In the genomic region with DNA sequence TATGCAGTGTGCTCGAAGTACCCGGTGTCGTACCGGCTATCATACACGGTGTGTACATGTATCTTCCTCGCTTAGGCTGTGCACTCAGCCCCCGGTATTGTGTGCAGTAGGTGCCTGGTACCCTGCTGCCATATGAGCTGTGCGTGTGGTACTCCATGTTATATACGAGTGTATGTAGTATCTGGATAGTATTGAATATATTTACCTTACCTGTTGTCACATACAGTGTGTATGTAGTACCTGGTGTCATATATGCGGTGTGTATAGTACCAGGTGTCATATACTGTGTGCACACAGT, we compare ENCODE assay signal across 8 cellular contexts. TPM values are rescaled to one million over a fixed set of nuclear protein-coding genes. Genes with fewer than 3 reads are reported as not detected.
DNase-seq lines count a peak whose midpoint lies in the region; ATAC-seq and TF ChIP-seq lines count a peak whose summit lies in the region.

No MANE protein-coding gene starts in this region.

- peak overlapping the region; percentile 75 to 99 (median 95) for H3K4me2 ChIP-seq in BLaER1 treated with 17β-estradiol and CSF1 and Interleukin-3, amounts not matched to agents 10 nM and 100 nM
- H3K4me2 ChIP-seq in H9 (ENCODE audit: insufficient read depth, insufficient read length, low read length): peak overlapping the region; percentile 88

- H3K36me3 ChIP-seq in BLaER1 treated with 17β-estradiol and CSF1 and Interleukin-3, amounts not matched to agents 10 nM and 100 nM: no peaks in the 10 kb centered on the region
- H3K36me3 ChIP-seq in gastroesophageal sphincter (no peaks in the 10 kb centered on the region), gastrocnemius medialis (no peaks in the 10 kb centered on the region)

- H3K4me3 ChIP-seq in BLaER1 treated with 17β-estradiol and CSF1 and Interleukin-3, amounts not matched to agents 10 nM and 100 nM: peak overlapping the region; percentile 72 to 87 (median 81)
- H3K4me3 ChIP-seq in gastroesophageal sphincter: peak overlapping the region; percentile 60 to 72
- H3K4me3 ChIP-seq in gastrocnemius medialis: peak overlapping the region; percentile 59 to 82 (median 70)

- TF ChIP-seq CTCF in H9 (conservative IDR thresholded peaks at IDR 0.05): no peak
- TF ChIP-seq CTCF in gastroesophageal sphincter (IDR thresholded peaks at IDR 0.05): no peak
- no peak for TF ChIP-seq CTCF in gastrocnemius medialis (IDR thresholded peaks at IDR 0.05 in 4 of 5, conservative IDR thresholded peaks at IDR 0.05 in 1 of 5)

- H2AK5ac ChIP-seq in H9 (ENCODE audit: insufficient read length, low read length): no peak overlapping the region

- no peak overlapping the region for H3K23ac ChIP-seq in H9 (ENCODE audit: insufficient read length, low read depth, low read length)

- DNase-seq in H9 (no peak), gastrocnemius medialis (no peak), glomerular visceral epithelial cell (ENCODE audit: extremely low spot score) (no peak)
- DNase-seq in central memory CD4-positive, alpha-beta T cell: no peak
- DNase-seq in stimulated activated naive CD4-positive, alpha-beta T cell treated with Interleukin-2 at 50 U/mL for 16 hours (lab: John Stamatoyannopoulos, UW): no peak

- TF ChIP-seq POLR2A in gastroesophageal sphincter (IDR thresholded peaks at IDR 0.05) (no peak), gastrocnemius medialis (IDR thresholded peaks at IDR 0.05) (no peak)

- H3K4ac ChIP-seq in H9 (ENCODE audit: low read depth, low read length): no peak overlapping the region

- peaks cover 30 to 31% of the 10 kb centered on the region in 2 experiments for H3K4me1 Mint-ChIP-seq in H9

- H4K8ac ChIP-seq in H9 (replicated peaks; ENCODE audit: insufficient read length, low read depth, low read length): no peak overlapping the region

- H3T11ph ChIP-seq in H9 (ENCODE audit: low read length): no peak overlapping the region

- WGBS in H9 (ENCODE audit: extremely low coverage, insufficient read length, low lambda C conversion rate): no CpG with 5 or more reads among the region's 10 CpGs
- 8 to 17% methylated on average over 2 to 8 of the region's 10 CpGs for WGBS in gastroesophageal sphincter (ENCODE audit: low coverage in 1 of 2), 2 donors

- no peak overlapping the region for H2BK15ac ChIP-seq in H9 (ENCODE audit: low read depth, low read length)

- peaks cover 16 to 32% (median 22%) of the 10 kb centered on the region in 10 experiments for H3K4me1 ChIP-seq in BLaER1 treated with 17β-estradiol and CSF1 and Interleukin-3, amounts not matched to agents 10 nM and 100 nM
- H3K4me1 ChIP-seq in H9 (ENCODE audit: insufficient read depth, low read length) (peaks cover 5% of the 10 kb centered on the region; the same call in 1 of the 2 replicates), gastroesophageal sphincter (peaks cover 7 to 66% (median 18%) of the 10 kb centered on the region in 3 donors), gastrocnemius medialis (peaks cover 61 to 64% of the 10 kb centered on the region in 2 donors)

- no peak overlapping the region for H2BK120ac ChIP-seq in H9 (ENCODE audit: low read depth, low read length, poor library complexity, severe bottlenecking)

- peaks cover 14% of the 10 kb centered on the region for H3K23me2 ChIP-seq in H9 (ENCODE audit: insufficient read length, low read depth, low read length, poor library complexity, severe bottlenecking)

- H2AFZ ChIP-seq in H9 (ENCODE audit: low read length): no peak overlapping the region

- H2BK5ac ChIP-seq in H9 (ENCODE audit: insufficient read length, low read length): no peak overlapping the region

- H4K20me1 ChIP-seq in BLaER1 treated with 17β-estradiol and CSF1 and Interleukin-3, amounts not matched to agents 10 nM and 100 nM: peaks cover 38 to 58% (median 53%) of the 10 kb centered on the region in 11 experiments
- no peaks in the 10 kb centered on the region for H4K20me1 ChIP-seq in H9 (ENCODE audit: control insufficient read depth, insufficient read depth, insufficient read length)

- H2BK12ac ChIP-seq in H9 (ENCODE audit: insufficient read length, low read depth, low read length): no peak overlapping the region

- peaks cover 0 to 2% (median 0%) of the 10 kb centered on the region in 3 experiments; a peak in 2 of 7 replicates for H3K36me3 Mint-ChIP-seq in H9 (ENCODE audit: insufficient read depth in 1 of 3, low read depth in 3 of 3)

- H3K27me3 ChIP-seq in BLaER1 treated with 17β-estradiol and CSF1 and Interleukin-3, amounts not matched to agents 10 nM and 100 nM: peaks cover 11 to 29% (median 15%) of the 10 kb centered on the region in 11 experiments; a peak in 16 of 22 replicates
- H3K27me3 ChIP-seq in H9 (ENCODE audit: insufficient read depth, low read length) (peaks cover 3% of the 10 kb centered on the region; the same call in 1 of the 2 replicates), gastroesophageal sphincter (no peaks in the 10 kb centered on the region), gastrocnemius medialis (no peaks in the 10 kb centered on the region)

- H3K9me3 ChIP-seq in BLaER1 treated with 17β-estradiol and CSF1 and Interleukin-3, amounts not matched to agents 10 nM and 100 nM (replicated peaks in 1 of 11): no peaks in the 10 kb centered on the region
- H3K9me3 ChIP-seq in H9 (ENCODE audit: control insufficient read depth, low read depth, low read length): no peaks in the 10 kb centered on the region
- no peaks in the 10 kb centered on the region for H3K9me3 ChIP-seq in gastroesophageal sphincter
- no peaks in the 10 kb centered on the region for H3K9me3 ChIP-seq in gastrocnemius medialis

- H3K56ac ChIP-seq in H9 (ENCODE audit: insufficient read length, low read depth, low read length): no peak overlapping the region

- peaks cover 10% of the 10 kb centered on the region; the same call in 1 of the 2 replicates for H3K79me2 ChIP-seq in H9 (ENCODE audit: insufficient read depth, low read length)

- H4K91ac ChIP-seq in H9 (ENCODE audit: insufficient read length, low read depth, low read length): no peak overlapping the region

- peak overlapping the region; percentile 89 for H3K18ac ChIP-seq in H9 (ENCODE audit: insufficient read length, low read depth, low read length)

- ATAC-seq in SK-N-SH treated with all-trans-retinoic acid at 6 μM for 48 hours (peak; percentile 48), gastroesophageal sphincter (no peak), gastrocnemius medialis (peak in 1 of 2 donors; percentile 8)

- peak overlapping the region; percentile 80 to 89 for H3K4me3 Mint-ChIP-seq in H9

- H3K27me3 Mint-ChIP-seq in H9 (ENCODE audit: low read depth): peaks cover 19% of the 10 kb centered on the region

- peak overlapping the region; percentile 95; the same call in 1 of the 2 replicates for H3K14ac ChIP-seq in H9 (ENCODE audit: insufficient read depth, low read length)

- H3K9ac ChIP-seq in BLaER1 treated with 17β-estradiol and CSF1 and Interleukin-3, amounts not matched to agents 10 nM and 100 nM: peak overlapping the region; percentile 96 to 100 (median 99)
- H3K9ac ChIP-seq in H9 (ENCODE audit: extremely low read depth, insufficient read length, low read length): peak overlapping the region; percentile 49

- intact Hi-C loops in gastrocnemius medialis (cut with DNase I; ENCODE audit: low total_unique reads): no loop called here

- no peak for TF ChIP-seq EP300 in gastroesophageal sphincter (IDR thresholded peaks at IDR 0.05)

- H3K79me1 ChIP-seq in H9 (ENCODE audit: insufficient read depth, low read depth, low read length, poor library complexity, severe bottlenecking): no peaks in the 10 kb centered on the region

- in situ Hi-C loops in gastrocnemius medialis (cut with MboI; ENCODE audit: low sequenced_read_pairs in 4 of 4): no loop called here

- H3K27ac ChIP-seq in BLaER1 treated with 17β-estradiol and CSF1 and Interleukin-3, amounts not matched to agents 10 nM and 100 nM: peak overlapping the region; percentile 96 to 99 (median 97); a peak in 21 of 22 replicates
- H3K27ac ChIP-seq in H9 (ENCODE audit: insufficient read length, low read depth, low read length): no peak overlapping the region
- peak overlapping the region in 3 of 4 donors; percentile 99 for H3K27ac ChIP-seq in gastroesophageal sphincter
- peak overlapping the region; percentile 84 to 97 (median 90) for H3K27ac ChIP-seq in gastrocnemius medialis

- no peak overlapping the region for H2BK20ac ChIP-seq in H9 (ENCODE audit: low read depth, low read length, poor library complexity, severe bottlenecking)

- H3K27ac Mint-ChIP-seq in H9: peak overlapping the region in 1 of 3 experiments; percentile 80; a peak in 2 of 7 replicates

- H3K9me3 Mint-ChIP-seq in H9: no peaks in the 10 kb centered on the region; a peak in 1 of 5 replicates

- H4K5ac ChIP-seq in H9 (ENCODE audit: insufficient read length, low read depth, low read length): no peak overlapping the region

TF ChIP-seq in SK-N-SH treated with all-trans-retinoic acid at 6 μM for 48 hours, 23 proteins besides CTCF, POLR2A, EP300 and RAD21:
- TF ChIP-seq, protein P1, sequence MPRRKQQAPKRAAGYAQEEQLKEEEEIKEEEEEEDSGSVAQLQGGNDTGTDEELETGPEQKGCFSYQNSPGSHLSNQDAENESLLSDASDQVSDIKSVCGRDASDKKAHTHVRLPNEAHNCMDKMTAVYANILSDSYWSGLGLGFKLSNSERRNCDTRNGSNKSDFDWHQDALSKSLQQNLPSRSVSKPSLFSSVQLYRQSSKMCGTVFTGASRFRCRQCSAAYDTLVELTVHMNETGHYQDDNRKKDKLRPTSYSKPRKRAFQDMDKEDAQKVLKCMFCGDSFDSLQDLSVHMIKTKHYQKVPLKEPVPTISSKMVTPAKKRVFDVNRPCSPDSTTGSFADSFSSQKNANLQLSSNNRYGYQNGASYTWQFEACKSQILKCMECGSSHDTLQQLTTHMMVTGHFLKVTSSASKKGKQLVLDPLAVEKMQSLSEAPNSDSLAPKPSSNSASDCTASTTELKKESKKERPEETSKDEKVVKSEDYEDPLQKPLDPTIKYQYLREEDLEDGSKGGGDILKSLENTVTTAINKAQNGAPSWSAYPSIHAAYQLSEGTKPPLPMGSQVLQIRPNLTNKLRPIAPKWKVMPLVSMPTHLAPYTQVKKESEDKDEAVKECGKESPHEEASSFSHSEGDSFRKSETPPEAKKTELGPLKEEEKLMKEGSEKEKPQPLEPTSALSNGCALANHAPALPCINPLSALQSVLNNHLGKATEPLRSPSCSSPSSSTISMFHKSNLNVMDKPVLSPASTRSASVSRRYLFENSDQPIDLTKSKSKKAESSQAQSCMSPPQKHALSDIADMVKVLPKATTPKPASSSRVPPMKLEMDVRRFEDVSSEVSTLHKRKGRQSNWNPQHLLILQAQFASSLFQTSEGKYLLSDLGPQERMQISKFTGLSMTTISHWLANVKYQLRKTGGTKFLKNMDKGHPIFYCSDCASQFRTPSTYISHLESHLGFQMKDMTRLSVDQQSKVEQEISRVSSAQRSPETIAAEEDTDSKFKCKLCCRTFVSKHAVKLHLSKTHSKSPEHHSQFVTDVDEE (CRISPR knock-in tag; IDR thresholded peaks at IDR 0.05): 0 out of 2 replicates have a peak, but pooled peaks have one; percentile 24
- TF ChIP-seq ZC3H10 (CRISPR knock-in tag; IDR thresholded peaks at IDR 0.05): no peak

RNA-seq across cellular contexts. Expression of a gene that starts 1.2 kb away (rescaled TPM):
- total RNA-seq in H9 (2021) (31.9 and 33.7 TPM in 2 replicates), gastroesophageal sphincter (100 to 1,000 TPM; 131 to 176 (median 166) TPM), gastrocnemius medialis (10 to 100 TPM; 58.3 to 78.0 (median 65.2) TPM)
